7 cellular contexts compared by ENCODE assay signal in the genomic region with DNA sequence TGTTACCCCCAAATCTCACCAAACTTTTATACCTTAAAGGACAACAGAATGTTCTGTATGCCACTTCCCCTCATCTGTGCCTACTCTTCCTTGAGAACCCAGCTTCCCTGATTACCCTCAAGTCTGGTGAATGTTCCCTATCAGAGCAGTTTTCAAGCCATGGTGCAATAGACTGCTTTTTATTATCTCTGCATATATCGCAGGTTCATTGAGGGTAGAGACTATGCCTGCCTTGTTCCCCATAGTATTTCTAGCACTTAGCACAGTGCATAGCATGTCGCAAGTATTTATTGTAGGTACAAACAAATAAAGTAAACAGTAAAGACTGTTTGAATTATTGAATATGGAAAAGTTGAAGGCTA.
DNase-seq lines count a peak whose midpoint lies in the region; ATAC-seq and TF ChIP-seq lines count a peak whose summit lies in the region.

No MANE protein-coding gene starts in this region.

- peaks cover 55% of the 10 kb centered on the region for H3K4me1 ChIP-seq in KMS-11 (ENCODE audit: low read depth, poor library complexity, severe bottlenecking)

- peaks cover 4% of the 10 kb centered on the region in 2 donors for H3K9me3 Mint-ChIP-seq in stimulated activated naive B cell treated with anti-CD40 and anti-IgM and Interleukin-4, amounts not matched to agents 10 μg/mL and 1 μg/mL and 100 μg/mL, for 72 hours

- H3K4me2 ChIP-seq in KMS-11: peak overlapping the region; percentile 97

- H3K9ac ChIP-seq in KMS-11: peak overlapping the region; percentile 3; the same call in 1 of the 2 replicates

- no peaks in the 10 kb centered on the region for H3K27me3 Mint-ChIP-seq in stimulated activated naive B cell treated with anti-CD40 and anti-IgM and Interleukin-4, amounts not matched to agents 10 μg/mL and 1 μg/mL and 100 μg/mL, for 72 hours

- H3K4me3 ChIP-seq in KMS-11 (IDR thresholded peaks at IDR 0.05; ENCODE audit: insufficient read depth, low read depth, low read length): no peak overlapping the region

- TF ChIP-seq CTCF in KMS-11 (conservative IDR thresholded peaks at IDR 0.05; ENCODE audit: low read depth, low read length) (no peak), GM10248 (IDR thresholded peaks at IDR 0.05; ENCODE audit: control extremely low read depth, extremely low read depth, low read depth, missing control alignments) (no peak)

- peak overlapping the region; percentile 78 for H3K27ac ChIP-seq in KMS-11

- no peak overlapping the region for H2AFZ ChIP-seq in KMS-11 (ENCODE audit: low read depth)

- H3K27ac Mint-ChIP-seq in stimulated activated naive B cell treated with anti-CD40 and anti-IgM and Interleukin-4, amounts not matched to agents 10 μg/mL and 1 μg/mL and 100 μg/mL, for 72 hours: peak overlapping the region; percentile 85

- peak; percentile 9 for ATAC-seq in GM21423 (IDR thresholded peaks at IDR 0.05; ENCODE audit: unreplicated experiment)
- peak; percentile 2 for ATAC-seq in esophagus mucosa
- peak; percentile 22 to 28 for ATAC-seq in stimulated activated naive B cell treated with anti-CD40 and anti-IgM and Interleukin-4, amounts not matched to agents 10 μg/mL and 1 μg/mL and 100 μg/mL, for 72 hours (replicated peaks)

- H3K36me3 ChIP-seq in KMS-11 (ENCODE audit: insufficient read depth): no peaks in the 10 kb centered on the region

- POLR2A ChIA-PET in GM10248 (lab: Yijun Ruan, JAX): interaction anchor here (0.5 to 1.2 kb wide), 2 partner anchors 78 to 109 kb away, joined by 3 to 9 read pairs; no protein-coding TSS in a partner anchor

- H3K4me3 Mint-ChIP-seq in stimulated activated naive B cell treated with anti-CD40 and anti-IgM and Interleukin-4, amounts not matched to agents 10 μg/mL and 1 μg/mL and 100 μg/mL, for 72 hours: peak overlapping the region; percentile 62 to 74

- H3K79me2 ChIP-seq in KMS-11 (ENCODE audit: insufficient read depth, low read depth): peaks cover 42% of the 10 kb centered on the region

- peaks cover 20 to 49% of the 10 kb centered on the region in 2 donors for H3K36me3 Mint-ChIP-seq in stimulated activated naive B cell treated with anti-CD40 and anti-IgM and Interleukin-4, amounts not matched to agents 10 μg/mL and 1 μg/mL and 100 μg/mL, for 72 hours

- no peaks in the 10 kb centered on the region for H3K27me3 ChIP-seq in KMS-11 (ENCODE audit: insufficient read depth, low read depth)

- DNase-seq in stimulated activated naive B cell treated with anti-CD40 and anti-IgM and Interleukin-4, amounts not matched to agents 10 μg/mL and 1 μg/mL and 100 μg/mL, for 72 hours: no peak
- DNase-seq in NCI-H748 (lab: John Stamatoyannopoulos, UW; ENCODE audit: unreplicated experiment) (no peak), AG20443 (ENCODE audit: low spot score) (no peak), GM10248 (ENCODE audit: extremely low spot score) (no peak)

- CTCF ChIA-PET in GM10248 (lab: Yijun Ruan, JAX): interaction anchor here (0.8 to 4.5 kb wide), 5 partner anchors 10 to 78 kb away, joined by 3 to 19 read pairs (median 3); a partner anchor contains a TSS

- peaks cover 30 to 46% of the 10 kb centered on the region in 2 donors for H3K4me1 Mint-ChIP-seq in stimulated activated naive B cell treated with anti-CD40 and anti-IgM and Interleukin-4, amounts not matched to agents 10 μg/mL and 1 μg/mL and 100 μg/mL, for 72 hours

- H4K20me1 ChIP-seq in KMS-11 (ENCODE audit: insufficient read depth): no peaks in the 10 kb centered on the region
